In genomic region chr19:55486971-55487883, GRCh38 we compare ENCODE assay signal across 1 cellular context.
TF ChIP-seq lines count a peak whose summit lies in the region.

No MANE protein-coding gene starts in this region.

TF ChIP-seq in H1, 55 proteins besides CTCF, POLR2A, EP300 and RAD21:
- TF ChIP-seq KDM5A (IDR thresholded peaks at IDR 0.05; ENCODE audit: low read length) = no peak
- TF ChIP-seq NRF1 (IDR thresholded peaks at IDR 0.05; ENCODE audit: low read depth, low read length) = no peak
- TF ChIP-seq, protein P1, sequence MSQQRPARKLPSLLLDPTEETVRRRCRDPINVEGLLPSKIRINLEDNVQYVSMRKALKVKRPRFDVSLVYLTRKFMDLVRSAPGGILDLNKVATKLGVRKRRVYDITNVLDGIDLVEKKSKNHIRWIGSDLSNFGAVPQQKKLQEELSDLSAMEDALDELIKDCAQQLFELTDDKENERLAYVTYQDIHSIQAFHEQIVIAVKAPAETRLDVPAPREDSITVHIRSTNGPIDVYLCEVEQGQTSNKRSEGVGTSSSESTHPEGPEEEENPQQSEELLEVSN (IDR thresholded peaks at IDR 0.05) = no peak
- TF ChIP-seq HDAC6 (IDR thresholded peaks at IDR 0.05; ENCODE audit: low read depth, low read length) = no peak
- TF ChIP-seq CHD2 (IDR thresholded peaks at IDR 0.05; ENCODE audit: low read length) = no peak
- TF ChIP-seq ASH2L (IDR thresholded peaks at IDR 0.05; ENCODE audit: low read length) = no peak
- TF ChIP-seq, protein P2, sequence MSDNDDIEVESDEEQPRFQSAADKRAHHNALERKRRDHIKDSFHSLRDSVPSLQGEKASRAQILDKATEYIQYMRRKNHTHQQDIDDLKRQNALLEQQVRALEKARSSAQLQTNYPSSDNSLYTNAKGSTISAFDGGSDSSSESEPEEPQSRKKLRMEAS (IDR thresholded peaks at IDR 0.05) = no peak
- TF ChIP-seq JUN (IDR thresholded peaks at IDR 0.05; ENCODE audit: low read depth, low read length) = no peak
- no peak for TF ChIP-seq CEBPB (IDR thresholded peaks at IDR 0.05; ENCODE audit: low read depth, low read length)
- TF ChIP-seq EGR1 (IDR thresholded peaks at IDR 0.05; ENCODE audit: borderline replicate concordance, low read depth, low read length) = no peak
- no peak for TF ChIP-seq BRCA1 (IDR thresholded peaks at IDR 0.05; ENCODE audit: low read depth, low read length)
- TF ChIP-seq KDM4A (IDR thresholded peaks at IDR 0.05; ENCODE audit: low read depth, low read length, severe bottlenecking) = no peak
- TF ChIP-seq RBBP5 (IDR thresholded peaks at IDR 0.05; ENCODE audit: borderline replicate concordance, low read depth, low read length) = no peak
- TF ChIP-seq EZH2 (IDR thresholded peaks at IDR 0.05; ENCODE audit: low read depth, low read length, severe bottlenecking) = no peak
- TF ChIP-seq SP1 (IDR thresholded peaks at IDR 0.05; ENCODE audit: low read depth, low read length) = no peak
- no peak for TF ChIP-seq CBX5 (IDR thresholded peaks at IDR 0.05; ENCODE audit: low read depth, low read length)
- TF ChIP-seq SP4 (IDR thresholded peaks at IDR 0.05; ENCODE audit: low read length) = no peak
- TF ChIP-seq RFX5 (IDR thresholded peaks at IDR 0.05; ENCODE audit: borderline replicate concordance, low read depth, low read length) = no peak
- TF ChIP-seq SIRT6 (IDR thresholded peaks at IDR 0.05; ENCODE audit: low read length) = no peak
